Comparison of ENCODE assay signal across 9 cellular contexts in the genomic region with DNA sequence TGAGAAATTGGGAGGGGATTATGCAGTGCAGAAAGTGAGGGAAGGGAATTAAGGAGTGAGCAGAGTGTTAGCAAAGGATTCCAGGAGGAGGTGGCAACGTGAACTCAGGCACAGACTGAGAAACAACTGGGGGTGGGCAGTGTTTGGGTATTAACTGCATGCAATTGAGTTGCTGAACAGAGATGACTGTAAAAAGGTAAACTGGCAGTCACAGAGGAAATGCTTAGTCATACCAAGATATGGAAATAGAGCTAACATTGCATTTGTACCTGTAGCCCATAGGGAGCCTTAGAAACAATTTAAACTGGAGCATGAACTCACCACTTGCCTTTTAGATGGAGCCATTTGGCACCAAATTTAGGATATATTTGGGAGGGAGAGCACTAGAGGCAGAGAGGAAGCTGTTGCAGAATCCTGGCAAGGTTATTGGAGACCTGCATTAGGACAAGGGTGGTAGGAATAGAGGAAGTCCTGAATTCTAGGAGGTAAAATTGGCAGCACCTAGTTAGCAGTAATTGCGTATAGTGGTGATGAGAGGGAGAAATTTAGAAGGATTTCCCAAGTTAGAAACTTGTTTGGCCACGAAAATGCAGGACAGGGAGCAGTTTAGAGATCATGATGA.
DNase-seq lines count a peak whose midpoint lies in the region; ATAC-seq, FAIRE-seq and TF ChIP-seq lines count a peak whose summit lies in the region.
"Had no signal": no experiment of that assay in that cellular context is flagged by ENCODE, and none has a peak within 500 bp of the region (broad histone marks: within the 10 kb centered on the region; RNA-seq: fewer than 3 reads in every experiment).

No MANE protein-coding gene starts in this region.

- H3K27me3 ChIP-seq in thyroid gland, result no peaks in the 10 kb centered on the region

- CTCF ChIA-PET in A549 (lab: Yijun Ruan, JAX), result interaction anchor here (1.2 kb wide), 2 partner anchors 12 to 21 kb away, joined by 3 to 5 read pairs; no protein-coding TSS in a partner anchor

- H3K4me3 ChIP-seq in A549 (no peak overlapping the region), thyroid gland (replicated peaks in 1 of 3) (no peak overlapping the region), foreskin fibroblast (ENCODE audit: low read depth in 1 of 2, low read length in 2 of 2) (no peak overlapping the region)
- H3K4me3 ChIP-seq: SK-N-MC had no signal

- no peak for FAIRE-seq in A549 (lab: Jason Lieb, UNC)

- no peak for DNase-seq in A549 (ENCODE audit: low read depth in 1 of 2, low spot score in 1 of 2)
- DNase-seq in T-helper 17 cell, result no peak
- no peak for DNase-seq in thyroid gland
- no peak for DNase-seq in foreskin fibroblast
- DNase-seq in DMS79 (lab: John Stamatoyannopoulos, UW), result no peak
- no peak for DNase-seq in NCI-H1417 treated with DMSO at 0.1 percent for 48 hours (lab: John Stamatoyannopoulos, UW)

- peak overlapping the region; percentile 11 to 41; a peak in 3 of 6 replicates for H3K27ac ChIP-seq in A549
- no peak overlapping the region for H3K27ac ChIP-seq in thyroid gland
- H3K27ac ChIP-seq: SK-N-MC had no signal

- TF ChIP-seq CTCF in A549 (IDR thresholded peaks at IDR 0.05) (no peak), thyroid gland (IDR thresholded peaks at IDR 0.05) (no peak), foreskin fibroblast (IDR thresholded peaks at IDR 0.05; ENCODE audit: low read depth, low read length) (no peak)

- TF ChIP-seq EP300 in A549 (IDR thresholded peaks at IDR 0.05), result no peak

- TF ChIP-seq POLR2A in A549 (IDR thresholded peaks at IDR 0.05; ENCODE audit: low read length), result no peak
- no peak for TF ChIP-seq POLR2A in thyroid gland (IDR thresholded peaks at IDR 0.05)

- no peak overlapping the region for H3K4me3 Mint-ChIP-seq in T-helper 17 cell

- H3K9me3 ChIP-seq in A549 (no peaks in the 10 kb centered on the region), T-helper 17 cell (ENCODE audit: control insufficient read depth, low read length, poor library complexity, severe bottlenecking) (no peaks in the 10 kb centered on the region), thyroid gland (no peaks in the 10 kb centered on the region)

- H3K27me3 Mint-ChIP-seq in T-helper 17 cell, result no peaks in the 10 kb centered on the region

- H3K4me1 Mint-ChIP-seq in T-helper 17 cell, result peaks cover 15% of the 10 kb centered on the region

- intact Hi-C loops in thyroid gland (cut with DNase I), result no loop called here

- ATAC-seq in A549, result no peak
- peak; percentile 99 for ATAC-seq in GM19025 (IDR thresholded peaks at IDR 0.05; ENCODE audit: low read depth, unreplicated experiment)
- peak; percentile 99 for ATAC-seq in HG03039 (IDR thresholded peaks at IDR 0.05; ENCODE audit: unreplicated experiment)
- ATAC-seq in T-helper 17 cell, result peak; percentile 55

- H3K36me3 ChIP-seq in thyroid gland, result no peaks in the 10 kb centered on the region

- H3K36me3 Mint-ChIP-seq in T-helper 17 cell (ENCODE audit: low read depth), result no peaks in the 10 kb centered on the region

- TF ChIP-seq RAD21 in A549 (conservative IDR thresholded peaks at IDR 0.05 in 1 of 2, IDR thresholded peaks at IDR 0.05 in 1 of 2), result no peak

- H3K4me2 ChIP-seq in A549, result peak overlapping the region; percentile 33; the same call in 2 of the 3 replicates

- H3K4me1 ChIP-seq in A549, result peaks cover 23% of the 10 kb centered on the region; the same call in 2 of the 3 replicates
- peaks cover 7 to 13% of the 10 kb centered on the region in 2 donors for H3K4me1 ChIP-seq in thyroid gland

- POLR2A ChIA-PET in A549 (lab: Yijun Ruan, JAX), result no interaction called here

- H3K27ac Mint-ChIP-seq in T-helper 17 cell, result no peak overlapping the region

- WGBS in A549 (ENCODE audit: missing lambda C conversion rate), result 57% methylated on average over 3 of the region's 3 CpGs
- 80 to 81% methylated on average over 3 of the region's 3 CpGs for WGBS in thyroid gland, 2 donors

TF ChIP-seq in A549, 52 proteins besides CTCF, POLR2A, EP300 and RAD21:
- TF ChIP-seq ESRRA (IDR thresholded peaks at IDR 0.05; ENCODE audit: borderline replicate concordance, low read length) (no peak), CBX8 (IDR thresholded peaks at IDR 0.05) (no peak), MAFK (IDR thresholded peaks at IDR 0.05; ENCODE audit: partially characterized antibody) (peak; percentile 54), BHLHE40 (IDR thresholded peaks at IDR 0.05; ENCODE audit: low read depth, low read length) (no peak), NFE2L2 (conservative IDR thresholded peaks at IDR 0.05; ENCODE audit: low read length) (0 out of 2 replicates have a peak, but pooled peaks have one; percentile 9), HOXB5 (CRISPR knock-in tag; IDR thresholded peaks at IDR 0.05) (no peak)
- TF ChIP-seq, protein P1, sequence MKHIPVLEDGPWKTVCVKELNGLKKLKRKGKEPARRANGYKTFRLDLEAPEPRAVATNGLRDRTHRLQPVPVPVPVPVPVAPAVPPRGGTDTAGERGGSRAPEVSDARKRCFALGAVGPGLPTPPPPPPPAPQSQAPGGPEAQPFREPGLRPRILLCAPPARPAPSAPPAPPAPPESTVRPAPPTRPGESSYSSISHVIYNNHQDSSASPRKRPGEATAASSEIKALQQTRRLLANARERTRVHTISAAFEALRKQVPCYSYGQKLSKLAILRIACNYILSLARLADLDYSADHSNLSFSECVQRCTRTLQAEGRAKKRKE (CRISPR knock-in tag; IDR thresholded peaks at IDR 0.05; ENCODE audit: low read depth), result no peak

Comparison
In these comparisons a context has a peak if more than half of its experiments do, and no peak if none do; other contexts are left out.
1. ATAC-seq: peak in GM19025 (single experiment), HG03039 (single experiment) and T-helper 17 cell (single experiment); none in A549 (0 of 2).
2. H3K27ac ChIP-seq: peak in A549 (2 of 2); none in thyroid gland (0 of 3).